In the genomic region with DNA sequence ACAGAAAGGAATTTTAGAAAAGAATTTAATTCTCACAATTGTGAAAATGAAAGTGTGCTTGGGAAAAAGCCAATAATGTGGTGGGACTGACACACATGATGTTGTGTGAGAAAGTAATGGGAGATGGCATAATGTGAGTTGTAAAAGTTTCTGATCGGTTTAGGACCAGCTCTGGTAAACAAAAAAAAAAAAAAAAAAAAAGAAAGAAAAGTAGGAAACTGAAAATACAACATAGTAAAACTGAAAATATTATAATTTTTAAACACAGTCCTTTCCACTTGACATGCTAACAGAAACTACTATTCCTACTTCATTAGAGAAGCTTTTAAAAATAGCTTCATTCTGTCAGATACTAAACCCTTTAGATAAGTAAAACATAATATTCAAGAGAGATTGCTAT, we compare ENCODE assay signal across 11 cellular contexts. TPM values are rescaled to one million over a fixed set of nuclear protein-coding genes. Genes with fewer than 3 reads are reported as not detected.
A peak's percentile ranks its signal among the peaks of the same experiment; 100 is the strongest.
DNase-seq lines count a peak whose midpoint lies in the region; ATAC-seq and TF ChIP-seq lines count a peak whose summit lies in the region.
"Had no signal": no experiment of that assay in that cellular context is flagged by ENCODE, and none has a peak within 500 bp of the region (broad histone marks: within the 10 kb centered on the region; RNA-seq: fewer than 3 reads in every experiment).

No MANE protein-coding gene starts in this region.

- H3K36me3 Mint-ChIP-seq in activated naive CD8-positive, alpha-beta T cell treated with anti-CD3 and anti-CD28 coated beads for 36 hours: peaks cover 19% of the 10 kb centered on the region
- peaks cover 4% of the 10 kb centered on the region for H3K36me3 Mint-ChIP-seq in endodermal cell (ENCODE audit: low read depth)

- H2AK5ac ChIP-seq in mesenchymal stem cell (ENCODE audit: low read length, severe bottlenecking): no peak overlapping the region

- peaks cover 74% of the 10 kb centered on the region for H3K79me2 ChIP-seq in DOHH2 (ENCODE audit: control insufficient read depth, low read length)

- H3K4me1 ChIP-seq in DOHH2 (ENCODE audit: control insufficient read depth, low read length) (peaks cover 72% of the 10 kb centered on the region), endodermal cell (ENCODE audit: control insufficient read depth, insufficient read depth, low read length) (peaks cover 6% of the 10 kb centered on the region), mesenchymal stem cell (ENCODE audit: control insufficient read depth, insufficient read depth, low read depth, low read length) (peaks cover 4% of the 10 kb centered on the region)

- H4K91ac ChIP-seq in mesenchymal stem cell (ENCODE audit: low read length): no peak overlapping the region

- H2BK15ac ChIP-seq in mesenchymal stem cell (ENCODE audit: low read depth, poor library complexity, severe bottlenecking): no peak overlapping the region

- no peaks in the 10 kb centered on the region for H3K27me3 ChIP-seq in DOHH2 (ENCODE audit: control insufficient read depth, low read length)
- no peaks in the 10 kb centered on the region for H3K27me3 ChIP-seq in endodermal cell (ENCODE audit: control insufficient read depth, insufficient read depth, low read length, poor library complexity, severe bottlenecking)
- no peaks in the 10 kb centered on the region for H3K27me3 ChIP-seq in mesenchymal stem cell (ENCODE audit: control insufficient read depth in 1 of 2, insufficient read depth in 1 of 2, low read length in 2 of 2)
- H3K27me3 ChIP-seq: pancreas had no signal

- H3K4me3 Mint-ChIP-seq in activated naive CD8-positive, alpha-beta T cell treated with anti-CD3 and anti-CD28 coated beads for 36 hours: peak overlapping the region; percentile 2
- H3K4me3 Mint-ChIP-seq in endodermal cell: no peak overlapping the region

- no peak overlapping the region for H2AFZ ChIP-seq in mesenchymal stem cell (ENCODE audit: low read depth, low read length)

- H3K9ac ChIP-seq in endodermal cell (ENCODE audit: extremely low read depth, low read length, poor library complexity, severe bottlenecking) (no peak overlapping the region), mesenchymal stem cell (ENCODE audit: low read length) (no peak overlapping the region)

- H3K4me3 ChIP-seq in DOHH2 (ENCODE audit: low read length): peak overlapping the region; percentile 58
- no peak overlapping the region for H3K4me3 ChIP-seq in endodermal cell (ENCODE audit: low read length)
- no peak overlapping the region for H3K4me3 ChIP-seq in mesenchymal stem cell (ENCODE audit: insufficient read depth in 1 of 2, low read depth in 1 of 2, low read length in 2 of 2)
- H3K4me3 ChIP-seq: pancreas had no signal

- no peaks in the 10 kb centered on the region for H3K9me2 ChIP-seq in DOHH2 (replicated peaks; ENCODE audit: control insufficient read depth, low read length)

- 83% methylated on average over 1 of the region's 1 CpG; no CpG with 5 or more reads in 1 of the 2 experiments for WGBS in endodermal cell (ENCODE audit: insufficient coverage in 1 of 2, insufficient read length in 1 of 2), 2 experiments
- WGBS in mesenchymal stem cell: no CpG with 5 or more reads among the region's 1 CpG

- H3K27ac ChIP-seq in DOHH2 (ENCODE audit: low read depth, low read length) (peak overlapping the region; percentile 66), endodermal cell (ENCODE audit: low read depth, low read length) (no peak overlapping the region), mesenchymal stem cell (ENCODE audit: low read length, poor library complexity, severe bottlenecking) (no peak overlapping the region)
- H3K27ac ChIP-seq: pancreas had no signal

- H2BK120ac ChIP-seq in mesenchymal stem cell (ENCODE audit: low read depth, low read length): no peak overlapping the region

- H3K18ac ChIP-seq in mesenchymal stem cell (ENCODE audit: low read depth in 1 of 2, low read length in 2 of 2): no peak overlapping the region

- DNase-seq in activated naive CD8-positive, alpha-beta T cell treated with anti-CD3 and anti-CD28 coated beads for 36 hours: no peak
- DNase-seq in NCI-H446 (lab: John Stamatoyannopoulos, UW) (no peak), endodermal cell (no peak), NCI-H345 treated with DMSO at 0.1 percent for 48 hours (lab: John Stamatoyannopoulos, UW; ENCODE audit: unreplicated experiment) (no peak), mesenchymal stem cell (no peak)
- DNase-seq: activated gamma-delta T cell, pancreas had no signal

- no peaks in the 10 kb centered on the region for H4K20me1 ChIP-seq in DOHH2 (ENCODE audit: control insufficient read depth, insufficient read depth, low read depth, low read length)

- no peak overlapping the region for H2BK5ac ChIP-seq in mesenchymal stem cell (ENCODE audit: low read depth, low read length, poor library complexity, severe bottlenecking)

- H3K27ac Mint-ChIP-seq in activated naive CD8-positive, alpha-beta T cell treated with anti-CD3 and anti-CD28 coated beads for 36 hours: peak overlapping the region; percentile 42
- no peak overlapping the region for H3K27ac Mint-ChIP-seq in endodermal cell

- ATAC-seq in GM19463 (IDR thresholded peaks at IDR 0.05; ENCODE audit: unreplicated experiment) (peak; percentile 56), HG03159 (IDR thresholded peaks at IDR 0.05; ENCODE audit: unreplicated experiment) (peak; percentile 70)
- ATAC-seq: Panc1, pancreas had no signal

- peak overlapping the region; percentile 61 for H3K4me2 ChIP-seq in DOHH2 (ENCODE audit: low read length)
- H3K4me2 ChIP-seq in mesenchymal stem cell (ENCODE audit: low read length, poor library complexity, severe bottlenecking): no peak overlapping the region

- H3F3A ChIP-seq in DOHH2 (ENCODE audit: control insufficient read depth, insufficient read depth): peaks cover 13% of the 10 kb centered on the region

- no peaks in the 10 kb centered on the region for H3K9me3 ChIP-seq in DOHH2 (ENCODE audit: control insufficient read depth, insufficient read depth, low read length)
- no peaks in the 10 kb centered on the region for H3K9me3 ChIP-seq in endodermal cell (ENCODE audit: control insufficient read depth, low read length)
- H3K9me3 ChIP-seq in mesenchymal stem cell (ENCODE audit: control insufficient read depth, low read length): no peaks in the 10 kb centered on the region
- H3K9me3 ChIP-seq: pancreas had no signal

- H3K36me3 ChIP-seq in DOHH2 (ENCODE audit: control insufficient read depth, low read length): peaks cover 12% of the 10 kb centered on the region
- H3K36me3 ChIP-seq in endodermal cell (ENCODE audit: control insufficient read depth, insufficient read depth, low read length): no peaks in the 10 kb centered on the region
- H3K36me3 ChIP-seq in mesenchymal stem cell (ENCODE audit: control insufficient read depth in 1 of 2, insufficient read depth in 2 of 2, low read depth in 1 of 2, low read length in 2 of 2): peaks cover 0 to 11% of the 10 kb centered on the region in 2 experiments

- no peak for TF ChIP-seq CTCF in DOHH2 (IDR thresholded peaks at IDR 0.05; ENCODE audit: low read depth, low read length, poor library complexity, severe bottlenecking)
- no peak for TF ChIP-seq CTCF in endodermal cell (conservative IDR thresholded peaks at IDR 0.05)

- H3K79me1 ChIP-seq in mesenchymal stem cell (replicated peaks; ENCODE audit: low read length, poor library complexity, severe bottlenecking): peaks cover 12% of the 10 kb centered on the region

- H2BK12ac ChIP-seq in mesenchymal stem cell (ENCODE audit: low read length in 2 of 2): no peak overlapping the region

- no peaks in the 10 kb centered on the region for H3K27me3 Mint-ChIP-seq in activated naive CD8-positive, alpha-beta T cell treated with anti-CD3 and anti-CD28 coated beads for 36 hours
- H3K27me3 Mint-ChIP-seq in endodermal cell (ENCODE audit: insufficient read depth): no peaks in the 10 kb centered on the region

- H3K4ac ChIP-seq in mesenchymal stem cell (ENCODE audit: low read depth in 1 of 2, low read length in 2 of 2): no peak overlapping the region

- H3K4me1 Mint-ChIP-seq in activated naive CD8-positive, alpha-beta T cell treated with anti-CD3 and anti-CD28 coated beads for 36 hours: peaks cover 39% of the 10 kb centered on the region
- H3K4me1 Mint-ChIP-seq in endodermal cell: peaks cover 22% of the 10 kb centered on the region

- no peak overlapping the region for H3K14ac ChIP-seq in mesenchymal stem cell (ENCODE audit: low read length in 2 of 2)

- H3K9me3 Mint-ChIP-seq in activated naive CD8-positive, alpha-beta T cell treated with anti-CD3 and anti-CD28 coated beads for 36 hours: no peaks in the 10 kb centered on the region
- H3K9me3 Mint-ChIP-seq in endodermal cell: no peaks in the 10 kb centered on the region

- H3K23ac ChIP-seq in mesenchymal stem cell (ENCODE audit: low read length in 2 of 2): no peak overlapping the region

- no peak overlapping the region for H4K8ac ChIP-seq in mesenchymal stem cell (ENCODE audit: low read length)

RNA-seq across cellular contexts. Expression of gene RAP1GDS1, which starts 28.2 kb away (rescaled TPM):
- total RNA-seq in activated naive CD8-positive, alpha-beta T cell treated with anti-CD3 and anti-CD28 coated beads for 36 hours: 10 to 100 TPM; 61.8 to 62.6 TPM
- total RNA-seq in endodermal cell: 10 to 100 TPM; 34.0 to 37.9 TPM
- polyA plus RNA-seq in endodermal cell (2013, experiment 1 of 2): 40.6 TPM
- polyA plus RNA-seq in endodermal cell (2013, experiment 2 of 2): 38.8 TPM
- polyA plus RNA-seq in mesenchymal stem cell (2013, experiment 1 of 2): 28.0 TPM
- 28.0 TPM for polyA plus RNA-seq in mesenchymal stem cell (2013, experiment 2 of 2)
